21 cellular contexts compared by ENCODE assay signal in genomic region chr11:97703815-97704214, GRCh38.
"Had no signal": no experiment of that assay in that cellular context is flagged by ENCODE, and none has a peak within 500 bp of the region (broad histone marks: within the 10 kb centered on the region; RNA-seq: fewer than 3 reads in every experiment).

No MANE protein-coding gene starts in this region.

- H3K27ac Mint-ChIP-seq: activated CD4-positive, alpha-beta memory T cell treated with anti-CD3 and anti-CD28 coated beads for 36 hours; activated naive CD4-positive, alpha-beta T cell treated with anti-CD3 and anti-CD28 coated beads, Interleukin-2, amount 10 ng/mL, durations not matched to agents 7 days and 5 days; activated T-cell treated with anti-CD3 and anti-CD28 coated beads, Interleukin-2, amount 50 U/mL, for 72 hours; memory B cell; stimulated activated naive CD8-positive, alpha-beta T cell treated with anti-CD3 and anti-CD28 coated beads, Interleukin-15, Interleukin-2, amounts not matched to agents 100 ng/mL and 50 ng/mL, for 24 hours had no signal

- H3K4me3 Mint-ChIP-seq: activated CD4-positive, alpha-beta memory T cell treated with anti-CD3 and anti-CD28 coated beads for 36 hours; activated naive CD4-positive, alpha-beta T cell treated with anti-CD3 and anti-CD28 coated beads, Interleukin-2, amount 10 ng/mL, durations not matched to agents 7 days and 5 days; activated T-cell treated with anti-CD3 and anti-CD28 coated beads, Interleukin-2, amount 50 U/mL, for 72 hours; endodermal cell; memory B cell; neural crest cell; stimulated activated naive CD8-positive, alpha-beta T cell treated with anti-CD3 and anti-CD28 coated beads, Interleukin-15, Interleukin-2, amounts not matched to agents 100 ng/mL and 50 ng/mL, for 24 hours had no signal

- H3K4me1 Mint-ChIP-seq: activated naive CD4-positive, alpha-beta T cell treated with anti-CD3 and anti-CD28 coated beads, Interleukin-2, amount 10 ng/mL, durations not matched to agents 7 days and 5 days; memory B cell; neural crest cell had no signal

- H3K9me3 Mint-ChIP-seq: activated naive CD4-positive, alpha-beta T cell treated with anti-CD3 and anti-CD28 coated beads, Interleukin-2, amount 10 ng/mL, durations not matched to agents 7 days and 5 days; activated T-cell treated with anti-CD3 and anti-CD28 coated beads, Interleukin-2, amount 50 U/mL, for 72 hours; memory B cell; neural crest cell had no signal

- DNase-seq: activated CD4-positive, alpha-beta memory T cell treated with anti-CD3 and anti-CD28 coated beads for 36 hours; activated CD4-positive, alpha-beta T cell treated with anti-CD3 and anti-CD28 coated beads for 4 hours; activated CD4-positive, CD25-positive, alpha-beta regulatory T cell; activated effector memory CD4-positive, alpha-beta T cell treated with Interleukin-2 at 50 U/mL for 16 hours; activated naive CD4-positive, alpha-beta T cell treated with anti-CD3 and anti-CD28 coated beads, Interleukin-2, amount 10 ng/mL, durations not matched to agents 7 days and 5 days; activated T-cell treated with anti-CD3 and anti-CD28 coated beads, Interleukin-2, amount 50 U/mL, for 72 hours; cortex of kidney; endodermal cell; esophagus squamous epithelium; heart left ventricle; left colon; mucosa of descending colon; posterior cingulate gyrus; right lobe of liver; stimulated activated CD4-positive, alpha-beta T cell treated with anti-CD3 and anti-CD28 coated beads, Interleukin-1b, Interleukin-23, amount 100 ng/mL, for 48 hours; substantia nigra; thyroid gland; upper lobe of right lung had no signal

- H3K36me3 Mint-ChIP-seq: activated CD4-positive, alpha-beta memory T cell treated with anti-CD3 and anti-CD28 coated beads for 36 hours; activated naive CD4-positive, alpha-beta T cell treated with anti-CD3 and anti-CD28 coated beads, Interleukin-2, amount 10 ng/mL, durations not matched to agents 7 days and 5 days; memory B cell had no signal

- H3K27me3 Mint-ChIP-seq: activated CD4-positive, alpha-beta memory T cell treated with anti-CD3 and anti-CD28 coated beads for 36 hours; activated naive CD4-positive, alpha-beta T cell treated with anti-CD3 and anti-CD28 coated beads, Interleukin-2, amount 10 ng/mL, durations not matched to agents 7 days and 5 days; memory B cell; stimulated activated naive CD8-positive, alpha-beta T cell treated with anti-CD3 and anti-CD28 coated beads, Interleukin-15, Interleukin-2, amounts not matched to agents 100 ng/mL and 50 ng/mL, for 24 hours had no signal
